Comparison of ENCODE assay signal across 6 cellular contexts in the genomic region with DNA sequence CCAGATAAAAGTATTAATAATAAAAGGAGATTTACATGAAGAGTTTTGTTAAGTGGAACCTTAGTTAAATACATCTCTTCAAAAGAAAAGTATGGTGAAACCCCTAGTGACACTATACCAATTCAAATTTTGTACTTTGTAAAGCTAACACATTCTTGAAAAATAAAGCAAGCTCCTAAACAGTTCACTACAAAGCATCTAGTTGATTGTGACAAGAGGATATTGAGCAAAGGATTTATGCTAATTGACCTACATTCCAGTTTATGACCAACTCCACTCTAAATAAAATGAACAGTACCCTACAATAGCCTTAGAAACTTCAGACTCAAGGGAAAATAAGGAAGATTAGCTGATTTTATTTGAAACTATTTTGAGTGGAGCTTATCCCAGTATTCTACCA.
"Had no signal": no experiment of that assay in that cellular context is flagged by ENCODE, and none has a peak within 500 bp of the region (broad histone marks: within the 10 kb centered on the region; RNA-seq: fewer than 3 reads in every experiment).

No MANE protein-coding gene starts in this region.

- H3K4me3 Mint-ChIP-seq: GM23338, HFFc6 had no signal

- ATAC-seq: GM23338, HCT116, K562 had no signal

- H3K27ac Mint-ChIP-seq: GM23338, HFFc6 had no signal

- H3K9me3 ChIP-seq: HAP-1 had no signal

- H2AFZ ChIP-seq: GM23338 had no signal

- H3K4me2 ChIP-seq: GM23338 had no signal

- H3K9me3 Mint-ChIP-seq: GM23338, HFFc6 had no signal

- DNase-seq: HFFc6, IMR-90 had no signal
